1 cellular context compared by ENCODE assay signal in genomic region chr19:36489139-36489919, GRCh38.
TF ChIP-seq lines count a peak whose summit lies in the region.

Gene ZNF566, minus strand, starts transcription at chr19:36489561. Its CDS starts 13,004 bp downstream, at chr19:36476557.

TF ChIP-seq in HepG2, 621 proteins besides CTCF, POLR2A, EP300 and RAD21 (continued from another document and continues in another):
- 0 out of 2 replicates have a peak, but pooled peaks have one; percentile 11 for TF ChIP-seq ZSCAN5A (CRISPR knock-in tag; IDR thresholded peaks at IDR 0.05; ENCODE audit: borderline replicate concordance)
- no peak for TF ChIP-seq ZNF510 (CRISPR knock-in tag; IDR thresholded peaks at IDR 0.05; ENCODE audit: low read depth)
- no peak for TF ChIP-seq ISX (CRISPR knock-in tag; conservative IDR thresholded peaks at IDR 0.05)
- TF ChIP-seq MNT (IDR thresholded peaks at IDR 0.05), result peak; percentile 58
- TF ChIP-seq ZIK1 (CRISPR knock-in tag; IDR thresholded peaks at IDR 0.05; ENCODE audit: borderline replicate concordance, low read depth), result no peak; the same call in 1 of the 2 replicates
- TF ChIP-seq CBX5 (CRISPR knock-in tag; IDR thresholded peaks at IDR 0.05; ENCODE audit: borderline replicate concordance), result no peak
- no peak for TF ChIP-seq PTBP1 (IDR thresholded peaks at IDR 0.05; ENCODE audit: low read depth, low read length, poor library complexity, severe bottlenecking)
- TF ChIP-seq ZNF256 (CRISPR knock-in tag; conservative IDR thresholded peaks at IDR 0.05), result no peak
- no peak for TF ChIP-seq LBX2 (CRISPR knock-in tag; IDR thresholded peaks at IDR 0.05; ENCODE audit: borderline replicate concordance)
- TF ChIP-seq ZNF768 (CRISPR knock-in tag; IDR thresholded peaks at IDR 0.05), result peak; percentile 44; the same call in 1 of the 2 replicates
- TF ChIP-seq ZNF263 (CRISPR knock-in tag; IDR thresholded peaks at IDR 0.05), result no peak
- no peak for TF ChIP-seq MYNN (CRISPR knock-in tag; IDR thresholded peaks at IDR 0.05; ENCODE audit: low read depth)
- TF ChIP-seq PITX1 (CRISPR knock-in tag; IDR thresholded peaks at IDR 0.05), result no peak; the same call in 1 of the 2 replicates
- 0 out of 2 replicates have a peak, but pooled peaks have one; percentile 79 for TF ChIP-seq KDM3A (CRISPR knock-in tag; IDR thresholded peaks at IDR 0.05; ENCODE audit: low read depth)
- TF ChIP-seq NFIC (IDR thresholded peaks at IDR 0.05; ENCODE audit: low read length), result no peak
- peak; percentile 76 for TF ChIP-seq ZNF788 (CRISPR knock-in tag; IDR thresholded peaks at IDR 0.05; ENCODE audit: borderline replicate concordance)
- TF ChIP-seq ZNF335 (CRISPR knock-in tag; IDR thresholded peaks at IDR 0.05), result peak; percentile 89
- TF ChIP-seq KDM5A (IDR thresholded peaks at IDR 0.05; ENCODE audit: borderline replicate concordance, low read length), result peak; percentile 82; the same call in 1 of the 2 replicates
- no peak for TF ChIP-seq ZNF678 (CRISPR knock-in tag; IDR thresholded peaks at IDR 0.05)
- peak; percentile 86 for TF ChIP-seq RBFOX2 (IDR thresholded peaks at IDR 0.05; ENCODE audit: low read depth, low read length)
- peak; percentile 78 for TF ChIP-seq ZNF12 (CRISPR knock-in tag; IDR thresholded peaks at IDR 0.05)
- TF ChIP-seq NRL (CRISPR knock-in tag; IDR thresholded peaks at IDR 0.05; ENCODE audit: borderline replicate concordance), result peak; percentile 66; the same call in 1 of the 2 replicates
- no peak for TF ChIP-seq ZSCAN25 (CRISPR knock-in tag; IDR thresholded peaks at IDR 0.05)
- TF ChIP-seq ZNF501 (CRISPR knock-in tag; IDR thresholded peaks at IDR 0.05), result peak; percentile 77
- TF ChIP-seq ZNF75D (CRISPR knock-in tag; IDR thresholded peaks at IDR 0.05; ENCODE audit: borderline replicate concordance), result no peak
- peak; percentile 52; the same call in 1 of the 2 replicates for TF ChIP-seq ERF (CRISPR knock-in tag; IDR thresholded peaks at IDR 0.05)
- TF ChIP-seq ELF1 (CRISPR knock-in tag; IDR thresholded peaks at IDR 0.05), result peak; percentile 49
- TF ChIP-seq RFX1 (IDR thresholded peaks at IDR 0.05), result no peak
- no peak for TF ChIP-seq ARNTL (CRISPR knock-in tag; IDR thresholded peaks at IDR 0.05)
- no peak for TF ChIP-seq ZNF761 (CRISPR knock-in tag; conservative IDR thresholded peaks at IDR 0.05)
- TF ChIP-seq ZBED4 (CRISPR knock-in tag; IDR thresholded peaks at IDR 0.05; ENCODE audit: borderline replicate concordance), result 0 out of 2 replicates have a peak, but pooled peaks have one; percentile 19
- TF ChIP-seq ZEB1 (IDR thresholded peaks at IDR 0.05; ENCODE audit: insufficient replicate concordance, low read depth), result no peak
- TF ChIP-seq CEBPZ (IDR thresholded peaks at IDR 0.05; ENCODE audit: low read length), result no peak
- TF ChIP-seq ZNF720 (CRISPR knock-in tag; IDR thresholded peaks at IDR 0.05), result no peak
- TF ChIP-seq HOXA3 (CRISPR knock-in tag; IDR thresholded peaks at IDR 0.05), result peak; percentile 67
- TF ChIP-seq MTF1 (CRISPR knock-in tag; IDR thresholded peaks at IDR 0.05), result no peak
- peak; percentile 80; the same call in 1 of the 2 replicates for TF ChIP-seq ZBTB20 (CRISPR knock-in tag; IDR thresholded peaks at IDR 0.05; ENCODE audit: borderline replicate concordance, low read depth)
- TF ChIP-seq ZNF160 (CRISPR knock-in tag; IDR thresholded peaks at IDR 0.05), result no peak
- TF ChIP-seq NCOA2 (CRISPR knock-in tag; IDR thresholded peaks at IDR 0.05), result no peak; the same call in 1 of the 2 replicates
- peak; percentile 83; the same call in 1 of the 2 replicates for TF ChIP-seq ZBTB39 (CRISPR knock-in tag; IDR thresholded peaks at IDR 0.05)
- TF ChIP-seq HNRNPH1 (optimal IDR thresholded peaks at IDR 0.05; ENCODE audit: low read depth, low read length), result no peak
- no peak for TF ChIP-seq ATAD3A (CRISPR knock-in tag; IDR thresholded peaks at IDR 0.05)
- TF ChIP-seq GATA4 (IDR thresholded peaks at IDR 0.05; ENCODE audit: borderline replicate concordance, low read depth), result no peak; the same call in 1 of the 2 replicates
- peak; percentile 10; the same call in 1 of the 2 replicates for TF ChIP-seq FOXA3 (CRISPR knock-in tag; IDR thresholded peaks at IDR 0.05)
- peak; percentile 64; the same call in 1 of the 2 replicates for TF ChIP-seq NR2C2 (CRISPR knock-in tag; IDR thresholded peaks at IDR 0.05; ENCODE audit: borderline replicate concordance)
- 0 out of 2 replicates have a peak, but pooled peaks have one; percentile 22 for TF ChIP-seq TBX3 (IDR thresholded peaks at IDR 0.05; ENCODE audit: borderline replicate concordance)
- peak; percentile 35 for TF ChIP-seq AGO1 (IDR thresholded peaks at IDR 0.05; ENCODE audit: low read depth, low read length, poor library complexity, severe bottlenecking)
- TF ChIP-seq MIER3 (CRISPR knock-in tag; IDR thresholded peaks at IDR 0.05; ENCODE audit: borderline replicate concordance), result no peak; the same call in 1 of the 2 replicates
- peak; percentile 75; the same call in 1 of the 2 replicates for TF ChIP-seq ZBTB4 (CRISPR knock-in tag; IDR thresholded peaks at IDR 0.05; ENCODE audit: borderline replicate concordance)
- no peak for TF ChIP-seq NFKBIZ (CRISPR knock-in tag; IDR thresholded peaks at IDR 0.05)
- TF ChIP-seq E2F5 (CRISPR knock-in tag; conservative IDR thresholded peaks at IDR 0.05), result 0 out of 2 replicates have a peak, but pooled peaks have one; percentile 18
- peak; percentile 77; the same call in 1 of the 2 replicates for TF ChIP-seq YEATS4 (CRISPR knock-in tag; IDR thresholded peaks at IDR 0.05; ENCODE audit: borderline replicate concordance)
